ENCODE assay signal across 4 cellular contexts in the genomic region with DNA sequence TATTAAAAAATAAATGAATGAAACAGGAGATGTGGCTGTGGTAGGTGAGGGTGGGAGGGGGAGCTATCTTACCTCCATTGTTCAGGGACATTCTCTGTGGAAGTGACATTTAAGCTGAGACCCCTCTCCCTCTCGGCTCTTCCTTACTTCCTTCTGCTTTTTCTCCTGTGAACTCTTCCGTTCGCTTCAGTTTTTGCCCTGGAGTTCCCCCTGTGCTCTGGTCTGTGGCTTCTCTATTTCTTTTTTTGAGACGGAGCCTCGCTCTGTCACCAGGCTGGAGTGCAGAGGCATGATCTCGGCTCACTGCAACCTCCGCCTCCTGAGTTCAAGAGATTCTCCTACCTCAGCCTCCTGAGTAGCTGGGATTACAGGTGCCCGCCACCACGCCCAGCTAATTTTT. TPM values are rescaled to one million over a fixed set of nuclear protein-coding genes. Genes with fewer than 3 reads are reported as not detected.
"Had no signal": no experiment of that assay in that cellular context is flagged by ENCODE, and none has a peak within 500 bp of the region (broad histone marks: within the 10 kb centered on the region; RNA-seq: fewer than 3 reads in every experiment).

No MANE protein-coding gene starts in this region.

RNA-seq across cellular contexts. Expression of a gene that starts 56.3 kb away (rescaled TPM):
- total RNA-seq: bronchial epithelial cell, endodermal cell, osteoblast, suprapubic skin had no signal

RNA-seq across cellular contexts. Expression of a gene that starts 58.6 kb away (rescaled TPM):
- total RNA-seq: endodermal cell had no signal
